16 cellular contexts compared by ENCODE assay signal in genomic region chr5:149441986-149442385, GRCh38.
DNase-seq lines count a peak whose midpoint lies in the region; ATAC-seq, FAIRE-seq and TF ChIP-seq lines count a peak whose summit lies in the region.
"Had no signal": no experiment of that assay in that cellular context is flagged by ENCODE, and none has a peak within 500 bp of the region (broad histone marks: within the 10 kb centered on the region; RNA-seq: fewer than 3 reads in every experiment).

No MANE protein-coding gene starts in this region.

- no peak for FAIRE-seq in astrocyte (lab: Jason Lieb, UNC)
- FAIRE-seq in kidney (lab: Jason Lieb, UNC) = no peak

- H3K4me1 ChIP-seq in GM23338 (ENCODE audit: insufficient read depth) (peaks cover 14% of the 10 kb centered on the region), astrocyte (ENCODE audit: insufficient read depth, low read length) (peaks cover 21% of the 10 kb centered on the region), kidney (ENCODE audit: control insufficient read depth in 1 of 2, insufficient read depth in 1 of 2, low read depth in 1 of 2, low read length in 2 of 2) (peaks cover 7 to 16% of the 10 kb centered on the region in 2 donors), skeletal muscle tissue (ENCODE audit: control insufficient read depth in 3 of 3, insufficient read depth in 3 of 3, low read length in 3 of 3) (peaks cover 13 to 25% (median 18%) of the 10 kb centered on the region in 3 donors), gastroesophageal sphincter (peaks cover 0 to 52% (median 7%) of the 10 kb centered on the region in 3 donors)

- no peak for DNase-seq in GM23338 (ENCODE audit: low spot score)
- DNase-seq in astrocyte (ENCODE audit: low read depth) = no peak
- DNase-seq in kidney = peak; percentile 66
- DNase-seq in WTC11 (ENCODE audit: low spot score) = no peak
- no peak for DNase-seq in NOMO-1 treated with DMSO at 0.1 percent for 48 hours (lab: John Stamatoyannopoulos, UW; ENCODE audit: unreplicated experiment)

- H3K9ac ChIP-seq in astrocyte (ENCODE audit: low read length) = no peak overlapping the region
- H3K9ac ChIP-seq in kidney (ENCODE audit: low read length in 2 of 2) = no peak overlapping the region
- peak overlapping the region in 2 of 3 donors; percentile 40 to 45 for H3K9ac ChIP-seq in skeletal muscle tissue (ENCODE audit: low read depth in 1 of 3, low read length in 3 of 3)

- no peaks in the 10 kb centered on the region for H3K79me2 ChIP-seq in GM23338 (replicated peaks; ENCODE audit: insufficient read depth)
- H3K79me2 ChIP-seq in astrocyte (ENCODE audit: insufficient read depth, low read length) = no peaks in the 10 kb centered on the region

- CTCF ChIA-PET in WTC11 (lab: Charles Lee) = interaction anchor here (0.7 to 6.3 kb wide), 34 partner anchors 8 to 300 kb away, joined by 3 to 57 read pairs (median 4); partner anchors contain the start of genes ABLIM3, ARHGEF37, CSNK1A1 and PCYOX1L

- H3K27me3 Mint-ChIP-seq in GM23338 (ENCODE audit: insufficient read depth, low read depth, poor library complexity) = peaks cover 8% of the 10 kb centered on the region
- H3K27me3 Mint-ChIP-seq in astrocyte (ENCODE audit: low read depth, unreplicated experiment) = no peaks in the 10 kb centered on the region
- no peaks in the 10 kb centered on the region for H3K27me3 Mint-ChIP-seq in WTC11 (ENCODE audit: low read depth)
- H3K27me3 Mint-ChIP-seq: activated CD4-positive, alpha-beta memory T cell treated with anti-CD3 and anti-CD28 coated beads, Interleukin-2, amount 10 ng/mL, durations not matched to agents 7 days and 5 days had no signal

- H3K4me3 Mint-ChIP-seq in GM23338 (no peak overlapping the region), astrocyte (ENCODE audit: unreplicated experiment) (no peak overlapping the region), WTC11 (no peak overlapping the region)
- H3K4me3 Mint-ChIP-seq: activated CD4-positive, alpha-beta memory T cell treated with anti-CD3 and anti-CD28 coated beads, Interleukin-2, amount 10 ng/mL, durations not matched to agents 7 days and 5 days; activated naive CD4-positive, alpha-beta T cell treated with anti-CD3 and anti-CD28 coated beads, Interleukin-2, amount 10 ng/mL, durations not matched to agents 7 days and 5 days; CD8-positive, alpha-beta memory T cell; central memory CD8-positive, alpha-beta T cell had no signal

- no peaks in the 10 kb centered on the region for H3K27me3 ChIP-seq in GM23338 (ENCODE audit: insufficient read depth)
- H3K27me3 ChIP-seq in astrocyte (ENCODE audit: insufficient read depth, low read length) = no peaks in the 10 kb centered on the region
- H3K27me3 ChIP-seq in skeletal muscle tissue (ENCODE audit: control insufficient read depth in 3 of 3, insufficient read depth in 3 of 3, low read length in 3 of 3) = no peaks in the 10 kb centered on the region
- no peaks in the 10 kb centered on the region for H3K27me3 ChIP-seq in gastroesophageal sphincter
- H3K27me3 ChIP-seq: left lung, SJSA1, testis had no signal

- H3K4me2 ChIP-seq in GM23338 = no peak overlapping the region
- no peak overlapping the region for H3K4me2 ChIP-seq in astrocyte (ENCODE audit: low read length)
- H3K4me2 ChIP-seq: PC-9 had no signal

- no peaks in the 10 kb centered on the region for H3F3A ChIP-seq in GM23338 (replicated peaks; ENCODE audit: low read depth)

- H3K4me1 Mint-ChIP-seq in GM23338 (peaks cover 36% of the 10 kb centered on the region), astrocyte (ENCODE audit: low read depth, unreplicated experiment) (peaks cover 27% of the 10 kb centered on the region), WTC11 (peaks cover 38% of the 10 kb centered on the region)
- H3K4me1 Mint-ChIP-seq: central memory CD8-positive, alpha-beta T cell had no signal

- intact Hi-C loops in kidney (cut with DNase I) = loop anchor here (5.0 kb wide), 1 partner anchor 120 kb away; no protein-coding TSS in a partner anchor

- H2AFZ ChIP-seq in GM23338 = peak overlapping the region; percentile 87
- H2AFZ ChIP-seq in astrocyte (ENCODE audit: low read depth, low read length) = no peak overlapping the region
- H2AFZ ChIP-seq: PC-9 had no signal

- no peaks in the 10 kb centered on the region for H3K36me3 Mint-ChIP-seq in GM23338 (ENCODE audit: low read depth)
- H3K36me3 Mint-ChIP-seq in astrocyte (ENCODE audit: low read depth, unreplicated experiment) = no peaks in the 10 kb centered on the region
- no peaks in the 10 kb centered on the region for H3K36me3 Mint-ChIP-seq in WTC11
- H3K36me3 Mint-ChIP-seq: activated naive CD4-positive, alpha-beta T cell treated with anti-CD3 and anti-CD28 coated beads, Interleukin-2, amount 10 ng/mL, durations not matched to agents 7 days and 5 days; CD8-positive, alpha-beta memory T cell had no signal

- H3K27ac Mint-ChIP-seq in GM23338 = no peak overlapping the region; the same call in 1 of the 2 replicates
- peak overlapping the region; percentile 75 for H3K27ac Mint-ChIP-seq in astrocyte (ENCODE audit: unreplicated experiment)
- H3K27ac Mint-ChIP-seq in WTC11 = no peak overlapping the region
- H3K27ac Mint-ChIP-seq: activated naive CD4-positive, alpha-beta T cell treated with anti-CD3 and anti-CD28 coated beads, Interleukin-2, amount 10 ng/mL, durations not matched to agents 7 days and 5 days; CD8-positive, alpha-beta memory T cell had no signal

- no peak for TF ChIP-seq EP300 in gastroesophageal sphincter (IDR thresholded peaks at IDR 0.05)

- H3K9me3 Mint-ChIP-seq in GM23338 (peaks cover 9% of the 10 kb centered on the region; the same call in 2 of the 3 replicates), astrocyte (ENCODE audit: unreplicated experiment) (no peaks in the 10 kb centered on the region), WTC11 (0 out of 2 replicates have a peak, but pooled peaks cover 3% of the 10 kb centered on the region)
- H3K9me3 Mint-ChIP-seq: activated CD4-positive, alpha-beta memory T cell treated with anti-CD3 and anti-CD28 coated beads, Interleukin-2, amount 10 ng/mL, durations not matched to agents 7 days and 5 days; activated naive CD4-positive, alpha-beta T cell treated with anti-CD3 and anti-CD28 coated beads, Interleukin-2, amount 10 ng/mL, durations not matched to agents 7 days and 5 days; central memory CD8-positive, alpha-beta T cell had no signal

- no peaks in the 10 kb centered on the region for H3K9me3 ChIP-seq in astrocyte (ENCODE audit: insufficient read depth, low read depth, low read length)
- no peaks in the 10 kb centered on the region for H3K9me3 ChIP-seq in kidney (ENCODE audit: control insufficient read depth in 1 of 2, low read length in 2 of 2)
- H3K9me3 ChIP-seq in skeletal muscle tissue (ENCODE audit: control insufficient read depth in 3 of 3, low read length in 3 of 3) = no peaks in the 10 kb centered on the region
- H3K9me3 ChIP-seq in gastroesophageal sphincter = no peaks in the 10 kb centered on the region
- H3K9me3 ChIP-seq: SJSA1, testis had no signal

- POLR2A ChIA-PET in WTC11 (lab: Charles Lee) = no interaction called here

- H3K4me3 ChIP-seq in GM23338 (no peak overlapping the region), astrocyte (ENCODE audit: insufficient read depth, low read depth, low read length) (no peak overlapping the region), kidney (ENCODE audit: low read length in 2 of 2) (no peak overlapping the region), skeletal muscle tissue (ENCODE audit: low read length in 3 of 3) (no peak overlapping the region), gastroesophageal sphincter (no peak overlapping the region)
- H3K4me3 ChIP-seq: left lung, PC-9, SJSA1, testis had no signal

- no peaks in the 10 kb centered on the region for H3K9me2 ChIP-seq in GM23338 (ENCODE audit: insufficient read depth)

- WGBS in gastroesophageal sphincter (ENCODE audit: low coverage in 1 of 2), 2 donors = 73% methylated on average over 3 of the region's 15 CpGs; no CpG with 5 or more reads in 1 of the 2 donors

- no peak for ATAC-seq in GM23338
- no peak for ATAC-seq in WTC11
- no peak for ATAC-seq in HG02852 (IDR thresholded peaks at IDR 0.05; ENCODE audit: unreplicated experiment)
- ATAC-seq in gastroesophageal sphincter = no peak

- H3K36me3 ChIP-seq in GM23338 (ENCODE audit: insufficient read depth) = no peaks in the 10 kb centered on the region
- H3K36me3 ChIP-seq in astrocyte (ENCODE audit: insufficient read depth, low read length) = no peaks in the 10 kb centered on the region
- no peaks in the 10 kb centered on the region for H3K36me3 ChIP-seq in kidney (ENCODE audit: control insufficient read depth in 1 of 2, insufficient read depth in 2 of 2, low read length in 2 of 2)
- no peaks in the 10 kb centered on the region for H3K36me3 ChIP-seq in skeletal muscle tissue (ENCODE audit: control insufficient read depth in 3 of 3, insufficient read depth in 3 of 3, low read length in 3 of 3)
- no peaks in the 10 kb centered on the region for H3K36me3 ChIP-seq in gastroesophageal sphincter
- H3K36me3 ChIP-seq: left lung, SJSA1 had no signal

- H4K20me1 ChIP-seq in GM23338 (replicated peaks; ENCODE audit: insufficient read depth) (no peaks in the 10 kb centered on the region), astrocyte (ENCODE audit: insufficient read depth, low read length) (no peaks in the 10 kb centered on the region)

- no peak for TF ChIP-seq POLR2A in gastroesophageal sphincter (IDR thresholded peaks at IDR 0.05)

- no peak for TF ChIP-seq CTCF in GM23338 (conservative IDR thresholded peaks at IDR 0.05; ENCODE audit: low read depth in 2 of 2)
- no peak for TF ChIP-seq CTCF in astrocyte (IDR thresholded peaks at IDR 0.05; ENCODE audit: insufficient read depth, low read depth, low read length)
- TF ChIP-seq CTCF in kidney (IDR thresholded peaks at IDR 0.05; ENCODE audit: borderline replicate concordance, extremely low read depth, insufficient read depth) = no peak
- TF ChIP-seq CTCF in WTC11 (IDR thresholded peaks at IDR 0.05) = no peak
- no peak for TF ChIP-seq CTCF in gastroesophageal sphincter (IDR thresholded peaks at IDR 0.05)

- H3K27ac ChIP-seq in GM23338 (ENCODE audit: low read depth) (no peak overlapping the region), astrocyte (ENCODE audit: low read depth, low read length) (no peak overlapping the region), kidney (ENCODE audit: low read depth in 2 of 2, low read length in 2 of 2) (no peak overlapping the region), skeletal muscle tissue (ENCODE audit: low read depth, low read length) (no peak overlapping the region), gastroesophageal sphincter (peak overlapping the region in 1 of 4 donors; percentile 92)
- H3K27ac ChIP-seq: PC-9 had no signal

TF ChIP-seq in GM23338, 12 proteins besides CTCF, POLR2A, EP300 and RAD21 (continues in another document):
- no peak for TF ChIP-seq JUNB (IDR thresholded peaks at IDR 0.05; ENCODE audit: unreplicated experiment)
- no peak for TF ChIP-seq ZNF114 (CRISPR knock-in tag; IDR thresholded peaks at IDR 0.05)
- no peak for TF ChIP-seq NANOG (IDR thresholded peaks at IDR 0.05; ENCODE audit: borderline replicate concordance)
- no peak for TF ChIP-seq STAT1 (IDR thresholded peaks at IDR 0.05; ENCODE audit: unreplicated experiment)

TF ChIP-seq in WTC11, 78 proteins besides CTCF, POLR2A, EP300 and RAD21 (continues in another document):
- no peak for TF ChIP-seq TP53 (CRISPR knock-in tag; IDR thresholded peaks at IDR 0.05)

Comparison
In these comparisons a context has a peak if more than half of its experiments do, and no peak if none do; other contexts are left out.
1. H3K9ac ChIP-seq: peak in skeletal muscle tissue (2 of 3); none in astrocyte (single experiment) and kidney (0 of 2).